In genomic region chr15:35068861-35069260, GRCh38 we compare ENCODE assay signal across 17 cellular contexts. TPM values are rescaled to one million over a fixed set of nuclear protein-coding genes. Genes with fewer than 3 reads are reported as not detected.
"Had no signal": no experiment of that assay in that cellular context is flagged by ENCODE, and none has a peak within 500 bp of the region (broad histone marks: within the 10 kb centered on the region; RNA-seq: fewer than 3 reads in every experiment).

No MANE protein-coding gene starts in this region.

- H3K4me3 Mint-ChIP-seq: activated CD4-positive, alpha-beta T cell treated with anti-CD3 and anti-CD28 coated beads for 36 hours; activated naive CD8-positive, alpha-beta T cell; neural progenitor cell; stimulated activated naive B cell treated with anti-CD40 and anti-IgM and Interleukin-4, amounts not matched to agents 10 μg/mL and 1 μg/mL and 100 μg/mL, for 72 hours had no signal

- ATAC-seq: activated CD4-positive, alpha-beta T cell treated with anti-CD3 and anti-CD28 coated beads for 36 hours; foreskin keratinocyte; left colon; stimulated activated naive B cell treated with anti-CD40 and anti-IgM and Interleukin-4, amounts not matched to agents 10 μg/mL and 1 μg/mL and 100 μg/mL, for 72 hours had no signal

- H3K9me3 Mint-ChIP-seq: neural progenitor cell had no signal

- H3K4me1 Mint-ChIP-seq: activated CD4-positive, alpha-beta T cell treated with anti-CD3 and anti-CD28 coated beads for 36 hours; neural progenitor cell; stimulated activated naive B cell treated with anti-CD40 and anti-IgM and Interleukin-4, amounts not matched to agents 10 μg/mL and 1 μg/mL and 100 μg/mL, for 72 hours had no signal

- DNase-seq: activated CD4-positive, alpha-beta T cell treated with anti-CD3 and anti-CD28 coated beads for 36 hours; activated CD4-positive, alpha-beta T cell treated with anti-CD3 and anti-CD28 coated beads, Interleukin-2, amount 50 U/mL, for 48 hours; foreskin keratinocyte; glutamatergic neuron; islet precursor cell; left colon; midbrain; sigmoid colon; spleen; stimulated activated naive B cell treated with anti-CD40 and anti-IgM and Interleukin-4, amounts not matched to agents 10 μg/mL and 1 μg/mL and 100 μg/mL, for 72 hours; T-helper 2 cell; upper lobe of left lung; WERI-Rb-1 had no signal

- H3K27me3 Mint-ChIP-seq: stimulated activated naive B cell treated with anti-CD40 and anti-IgM and Interleukin-4, amounts not matched to agents 10 μg/mL and 1 μg/mL and 100 μg/mL, for 72 hours had no signal

- H3K36me3 Mint-ChIP-seq: activated naive CD8-positive, alpha-beta T cell; neural progenitor cell; stimulated activated naive B cell treated with anti-CD40 and anti-IgM and Interleukin-4, amounts not matched to agents 10 μg/mL and 1 μg/mL and 100 μg/mL, for 72 hours had no signal

- H3K27ac Mint-ChIP-seq: activated CD4-positive, alpha-beta T cell treated with anti-CD3 and anti-CD28 coated beads for 36 hours; activated naive CD8-positive, alpha-beta T cell; neural progenitor cell; stimulated activated naive B cell treated with anti-CD40 and anti-IgM and Interleukin-4, amounts not matched to agents 10 μg/mL and 1 μg/mL and 100 μg/mL, for 72 hours had no signal

RNA-seq across cellular contexts. Expression of gene NANOGP8, which starts 16.2 kb away (rescaled TPM):
- total RNA-seq: activated CD4-positive, alpha-beta T cell treated with anti-CD3 and anti-CD28 coated beads for 36 hours; cardiac muscle cell; foreskin keratinocyte; renal cortical epithelial cell had no signal
